In the genomic region with DNA sequence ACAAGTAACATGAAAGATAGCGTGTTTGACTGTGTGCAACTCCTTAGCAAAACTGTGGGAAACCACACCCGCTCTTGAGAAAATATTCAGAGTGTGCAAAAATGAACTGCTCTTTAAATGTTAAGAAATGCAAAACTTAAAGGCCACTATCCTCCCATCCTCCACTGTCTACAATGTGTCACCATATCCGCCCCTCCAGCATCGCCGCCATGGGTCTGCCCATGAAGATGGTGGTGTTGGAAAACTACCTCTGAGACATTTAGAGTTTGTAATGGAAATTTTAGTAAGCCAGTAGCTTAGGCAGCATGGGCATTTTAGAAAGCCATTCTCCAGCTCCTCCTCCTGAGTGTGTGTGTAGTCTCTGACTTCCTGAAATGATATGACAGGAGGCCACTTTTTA, we compare ENCODE assay signal across 1 cellular context.
TF ChIP-seq lines count a peak whose summit lies in the region.

No MANE protein-coding gene starts in this region.

TF ChIP-seq in SK-N-SH, 30 proteins besides CTCF, POLR2A, EP300 and RAD21:
- TF ChIP-seq, protein P1, sequence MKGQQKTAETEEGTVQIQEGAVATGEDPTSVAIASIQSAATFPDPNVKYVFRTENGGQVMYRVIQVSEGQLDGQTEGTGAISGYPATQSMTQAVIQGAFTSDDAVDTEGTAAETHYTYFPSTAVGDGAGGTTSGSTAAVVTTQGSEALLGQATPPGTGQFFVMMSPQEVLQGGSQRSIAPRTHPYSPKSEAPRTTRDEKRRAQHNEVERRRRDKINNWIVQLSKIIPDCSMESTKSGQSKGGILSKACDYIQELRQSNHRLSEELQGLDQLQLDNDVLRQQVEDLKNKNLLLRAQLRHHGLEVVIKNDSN (IDR thresholded peaks at IDR 0.05; ENCODE audit: borderline replicate concordance, low read depth): no peak
- no peak for TF ChIP-seq NFIC (IDR thresholded peaks at IDR 0.05; ENCODE audit: borderline replicate concordance)
- TF ChIP-seq EZH2phosphoT487 (IDR thresholded peaks at IDR 0.05; ENCODE audit: borderline replicate concordance, low read depth): no peak
- TF ChIP-seq FOSL2 (IDR thresholded peaks at IDR 0.05; ENCODE audit: borderline replicate concordance, low read depth): no peak
- TF ChIP-seq CHD2 (IDR thresholded peaks at IDR 0.05; ENCODE audit: low read length, partially characterized antibody): no peak
- TF ChIP-seq POLR2AphosphoS5 (IDR thresholded peaks at IDR 0.05; ENCODE audit: low read depth, low read length): no peak
- no peak for TF ChIP-seq ELF1 (IDR thresholded peaks at IDR 0.05)
